8 cellular contexts compared by ENCODE assay signal in genomic region chr1:244557565-244557964, GRCh38.
"Had no signal": no experiment of that assay in that cellular context is flagged by ENCODE, and none has a peak within 500 bp of the region (broad histone marks: within the 10 kb centered on the region; RNA-seq: fewer than 3 reads in every experiment).

No MANE protein-coding gene starts in this region.

- H3K4me2 ChIP-seq: KMS-11 had no signal

- ATAC-seq: HepG2, K562 had no signal

- FAIRE-seq: HepG2, HTR-8/SVneo, K562 had no signal

- H3K27ac ChIP-seq: HL-60, KMS-11 had no signal

- DNase-seq: IMR-90, KBM-7, KG1 had no signal

- H3K4me3 ChIP-seq: K562 had no signal

- H3K9ac ChIP-seq: KMS-11 had no signal
